Comparison of ENCODE assay signal across 32 cellular contexts in the genomic region with DNA sequence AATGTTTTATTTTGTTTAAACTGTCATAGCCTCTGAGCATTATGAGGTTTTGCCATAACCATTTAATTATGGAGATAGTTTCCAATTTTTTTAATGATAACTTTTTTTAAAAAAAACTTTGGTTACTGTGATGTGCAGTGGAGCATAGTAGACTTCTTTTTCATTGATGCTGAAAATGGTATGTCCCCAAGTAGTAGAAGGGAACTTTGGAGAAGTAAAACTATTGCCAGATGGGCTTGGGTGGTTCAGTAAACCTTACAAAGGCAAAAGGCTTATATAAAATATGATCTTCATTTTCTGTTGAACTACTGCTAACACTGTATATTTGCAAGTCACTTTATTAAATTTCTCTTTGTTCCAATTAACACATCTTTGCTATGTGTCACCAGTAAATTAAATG. TPM values are rescaled to one million over a fixed set of nuclear protein-coding genes. Genes with fewer than 3 reads are reported as not detected.
"Had no signal": no experiment of that assay in that cellular context is flagged by ENCODE, and none has a peak within 500 bp of the region (broad histone marks: within the 10 kb centered on the region; RNA-seq: fewer than 3 reads in every experiment).

No MANE protein-coding gene starts in this region.

- H3K27me3 Mint-ChIP-seq: activated B cell treated with CpG ODN at 0.5 μM for 24 hours; activated CD4-positive, alpha-beta memory T cell treated with anti-CD3 and anti-CD28 coated beads for 36 hours; activated CD4-positive, alpha-beta T cell treated with anti-CD3 and anti-CD28 coated beads, Interleukin-2, amount 10 ng/mL, durations not matched to agents 24 days and 14 days; activated CD8-positive, alpha-beta T cell treated with anti-CD3 and anti-CD28 coated beads for 36 hours; activated naive CD8-positive, alpha-beta T cell treated with anti-CD3 and anti-CD28 coated beads for 36 hours; activated T-helper 17 cell treated with anti-CD3 and anti-CD28 coated beads, Interleukin-2, amount 50 U/mL, for 72 hours had no signal

- DNase-seq: activated B cell treated with CpG ODN at 0.5 μM for 24 hours; activated CD4-positive, alpha-beta memory T cell treated with anti-CD3 and anti-CD28 coated beads for 36 hours; activated CD4-positive, alpha-beta T cell treated with anti-CD3 and anti-CD28 coated beads for 4 hours; activated CD4-positive, alpha-beta T cell treated with anti-CD3 and anti-CD28 coated beads, Interleukin-2, amount 10 ng/mL, durations not matched to agents 24 days and 14 days; activated CD4-positive, alpha-beta T cell treated with anti-CD3 and anti-CD28 coated beads, Interleukin-2, amount 50 U/mL, for 1 hour; activated CD4-positive, alpha-beta T cell treated with anti-CD3 and anti-CD28 coated beads, Interleukin-2, amount 50 U/mL, for 4 hours; activated CD4-positive, CD25-positive, alpha-beta regulatory T cell treated with anti-CD3 and anti-CD28 coated beads, Interleukin-2, amount 50 U/mL, for 72 hours; activated CD8-positive, alpha-beta memory T cell treated with anti-CD3 and anti-CD28 coated beads, Interleukin-2, amount 50 U/mL, for 4 hours; activated CD8-positive, alpha-beta T cell treated with anti-CD3 and anti-CD28 coated beads for 36 hours; activated effector memory CD4-positive, alpha-beta T cell treated with anti-CD3 and anti-CD28 coated beads, Interleukin-2, amount 50 U/mL, for 16 hours; activated gamma-delta T cell treated with Interleukin-2 at 50 U/mL for 16 hours; activated naive CD4-positive, alpha-beta T cell; activated naive CD4-positive, alpha-beta T cell treated with anti-CD3 and anti-CD28 coated beads for 36 hours; activated naive CD4-positive, alpha-beta T cell treated with anti-CD3 and anti-CD28 coated beads, Interleukin-2, amount 50 U/mL, for 16 hours; activated naive CD8-positive, alpha-beta T cell treated with anti-CD3 and anti-CD28 coated beads for 36 hours; activated T-cell treated with anti-CD3 and anti-CD28 coated beads for 4 hours; activated T-cell treated with anti-CD3 and anti-CD28 coated beads, Interleukin-2, amount 50 U/mL, for 1 hour; activated T-cell treated with anti-CD3 and anti-CD28 coated beads, Interleukin-2, amount 50 U/mL, for 4 hours; activated T-cell treated with anti-CD3 and anti-CD28 coated beads, Interleukin-2, amount 50 U/mL, for 72 hours; adrenal gland; amniotic stem cell; aorta; body of pancreas; brain microvascular endothelial cell; central memory CD4-positive, alpha-beta T cell; T-helper 2 cell; T-helper 9 cell had no signal

- H3K4me3 Mint-ChIP-seq: activated B cell treated with CpG ODN at 0.5 μM for 24 hours; activated CD4-positive, alpha-beta memory T cell treated with anti-CD3 and anti-CD28 coated beads for 36 hours; activated CD4-positive, alpha-beta T cell treated with anti-CD3 and anti-CD28 coated beads, Interleukin-2, amount 10 ng/mL, durations not matched to agents 24 days and 14 days; activated CD8-positive, alpha-beta T cell treated with anti-CD3 and anti-CD28 coated beads for 36 hours; activated naive CD4-positive, alpha-beta T cell treated with anti-CD3 and anti-CD28 coated beads for 36 hours; activated naive CD8-positive, alpha-beta T cell treated with anti-CD3 and anti-CD28 coated beads for 36 hours; activated T-cell treated with anti-CD3 and anti-CD28 coated beads, Interleukin-2, amount 50 U/mL, for 4 hours; activated T-cell treated with anti-CD3 and anti-CD28 coated beads, Interleukin-2, amount 50 U/mL, for 72 hours; activated T-helper 1 cell treated with anti-CD3 and anti-CD28 coated beads, Interleukin-12 subunit alpha, Interleukin-12 subunit beta, Interleukin-2, Interleukin-4 antibody, amounts not matched to agents 30 ng/mL and 10 ng/mL and 1 ng/mL, durations not matched to agents 14 hours and 24 hours and 36 hours; activated T-helper 17 cell treated with anti-CD3 and anti-CD28 coated beads, Interleukin-2, amount 50 U/mL, for 72 hours; T-helper 1 cell treated with Interleukin-12 subunit alpha and Interleukin-12 subunit beta and Interleukin-4 antibody, amounts not matched to agents 30 μg/mL and 1 μg/mL, for 36 hours; T-helper 2 cell treated with Interferon-gamma antibody and Interleukin-4, amounts not matched to agents 5 μg/mL and 100 μg/mL, for 36 hours had no signal

- H3K4me1 Mint-ChIP-seq: activated T-helper 17 cell treated with anti-CD3 and anti-CD28 coated beads, Interleukin-2, amount 50 U/mL, for 72 hours had no signal

- H3K9me3 Mint-ChIP-seq: activated B cell treated with CpG ODN at 0.5 μM for 24 hours had no signal

- ATAC-seq: activated CD8-positive, alpha-beta T cell treated with anti-CD3 and anti-CD28 coated beads for 36 hours; activated naive CD4-positive, alpha-beta T cell treated with anti-CD3 and anti-CD28 coated beads, Interleukin-2, amount 50 U/mL, for 72 hours; activated T-cell treated with anti-CD3 and anti-CD28 coated beads, Interleukin-2, amount 50 U/mL, for 4 hours; activated T-cell treated with anti-CD3 and anti-CD28 coated beads, Interleukin-2, amount 50 U/mL, for 72 hours; activated T-helper 17 cell treated with anti-CD3 and anti-CD28 coated beads, Interleukin-2, amount 50 U/mL, for 72 hours; body of pancreas had no signal

- H3K27ac Mint-ChIP-seq: activated B cell treated with CpG ODN at 0.5 μM for 24 hours; activated CD4-positive, alpha-beta memory T cell treated with anti-CD3 and anti-CD28 coated beads for 36 hours; activated CD4-positive, alpha-beta T cell treated with anti-CD3 and anti-CD28 coated beads, Interleukin-2, amount 10 ng/mL, durations not matched to agents 24 days and 14 days; activated CD8-positive, alpha-beta T cell treated with anti-CD3 and anti-CD28 coated beads for 36 hours; activated naive CD4-positive, alpha-beta T cell treated with anti-CD3 and anti-CD28 coated beads for 36 hours; activated naive CD4-positive, alpha-beta T cell treated with anti-CD3 and anti-CD28 coated beads, Interleukin-2, amount 50 U/mL, for 72 hours; activated naive CD8-positive, alpha-beta T cell treated with anti-CD3 and anti-CD28 coated beads for 36 hours; activated T-cell treated with anti-CD3 and anti-CD28 coated beads, Interleukin-2, amount 50 U/mL, for 72 hours; activated T-helper 1 cell treated with anti-CD3 and anti-CD28 coated beads, Interleukin-12 subunit alpha, Interleukin-12 subunit beta, Interleukin-2, Interleukin-4 antibody, amounts not matched to agents 30 ng/mL and 10 ng/mL and 1 ng/mL, durations not matched to agents 14 hours and 24 hours and 36 hours; activated T-helper 17 cell treated with anti-CD3 and anti-CD28 coated beads, Interleukin-2, amount 50 U/mL, for 72 hours; T-helper 1 cell treated with Interleukin-12 subunit alpha and Interleukin-12 subunit beta and Interleukin-4 antibody, amounts not matched to agents 30 μg/mL and 1 μg/mL, for 36 hours; T-helper 2 cell treated with Interferon-gamma antibody and Interleukin-4, amounts not matched to agents 5 μg/mL and 100 μg/mL, for 36 hours had no signal

RNA-seq across cellular contexts. Expression of a gene that starts 4.0 kb away (rescaled TPM):
- polyA plus RNA-seq: adrenal gland, aorta had no signal
